1 cellular context compared by ENCODE assay signal in the genomic region with DNA sequence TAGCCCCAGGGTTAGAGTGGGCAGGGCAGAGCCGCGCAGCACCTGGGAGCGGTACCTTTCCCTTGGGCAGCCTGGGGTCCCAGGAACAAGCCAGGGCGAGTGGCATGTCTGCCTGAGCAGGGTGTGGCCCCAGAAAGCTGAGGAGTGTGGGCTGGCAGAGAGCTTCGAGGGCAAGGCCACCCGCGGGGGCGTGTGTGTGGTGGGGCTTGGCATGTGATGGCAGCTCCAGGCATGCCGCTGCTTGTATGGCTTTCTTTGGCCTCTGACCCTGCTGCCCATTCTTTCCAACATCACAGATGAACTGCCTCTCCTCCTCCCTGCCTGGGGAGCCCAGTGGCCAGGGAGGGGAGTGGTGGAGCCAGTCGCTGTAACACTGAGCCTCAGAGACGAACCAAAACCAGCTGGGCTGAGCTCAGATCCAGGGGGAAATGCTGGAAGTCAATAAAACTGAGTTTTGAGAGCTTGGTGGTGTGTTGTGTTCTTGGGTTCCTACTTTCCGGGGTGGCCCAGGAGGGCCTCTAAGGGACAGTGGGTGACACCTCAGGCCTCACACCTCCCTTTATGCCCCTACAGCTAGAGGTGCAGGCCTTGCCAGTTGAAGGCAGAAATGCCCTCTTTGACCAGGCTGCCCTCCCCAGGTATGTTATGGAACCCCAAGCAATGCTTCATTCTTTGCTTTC.
TF ChIP-seq lines count a peak whose summit lies in the region.

No MANE protein-coding gene starts in this region.

TF ChIP-seq in K562, 482 proteins besides CTCF, POLR2A, EP300 and RAD21:
- no peak for TF ChIP-seq TRIM24 (IDR thresholded peaks at IDR 0.05)
- no peak for TF ChIP-seq EP400 (IDR thresholded peaks at IDR 0.05)
- TF ChIP-seq, protein P1, sequence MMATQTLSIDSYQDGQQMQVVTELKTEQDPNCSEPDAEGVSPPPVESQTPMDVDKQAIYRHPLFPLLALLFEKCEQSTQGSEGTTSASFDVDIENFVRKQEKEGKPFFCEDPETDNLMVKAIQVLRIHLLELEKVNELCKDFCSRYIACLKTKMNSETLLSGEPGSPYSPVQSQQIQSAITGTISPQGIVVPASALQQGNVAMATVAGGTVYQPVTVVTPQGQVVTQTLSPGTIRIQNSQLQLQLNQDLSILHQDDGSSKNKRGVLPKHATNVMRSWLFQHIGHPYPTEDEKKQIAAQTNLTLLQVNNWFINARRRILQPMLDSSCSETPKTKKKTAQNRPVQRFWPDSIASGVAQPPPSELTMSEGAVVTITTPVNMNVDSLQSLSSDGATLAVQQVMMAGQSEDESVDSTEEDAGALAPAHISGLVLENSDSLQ (IDR thresholded peaks at IDR 0.05) = 0 out of 2 replicates have a peak, but pooled peaks have one; percentile 0
- no peak for TF ChIP-seq NUFIP1 (IDR thresholded peaks at IDR 0.05; ENCODE audit: partially characterized antibody)
- TF ChIP-seq, protein P2, sequence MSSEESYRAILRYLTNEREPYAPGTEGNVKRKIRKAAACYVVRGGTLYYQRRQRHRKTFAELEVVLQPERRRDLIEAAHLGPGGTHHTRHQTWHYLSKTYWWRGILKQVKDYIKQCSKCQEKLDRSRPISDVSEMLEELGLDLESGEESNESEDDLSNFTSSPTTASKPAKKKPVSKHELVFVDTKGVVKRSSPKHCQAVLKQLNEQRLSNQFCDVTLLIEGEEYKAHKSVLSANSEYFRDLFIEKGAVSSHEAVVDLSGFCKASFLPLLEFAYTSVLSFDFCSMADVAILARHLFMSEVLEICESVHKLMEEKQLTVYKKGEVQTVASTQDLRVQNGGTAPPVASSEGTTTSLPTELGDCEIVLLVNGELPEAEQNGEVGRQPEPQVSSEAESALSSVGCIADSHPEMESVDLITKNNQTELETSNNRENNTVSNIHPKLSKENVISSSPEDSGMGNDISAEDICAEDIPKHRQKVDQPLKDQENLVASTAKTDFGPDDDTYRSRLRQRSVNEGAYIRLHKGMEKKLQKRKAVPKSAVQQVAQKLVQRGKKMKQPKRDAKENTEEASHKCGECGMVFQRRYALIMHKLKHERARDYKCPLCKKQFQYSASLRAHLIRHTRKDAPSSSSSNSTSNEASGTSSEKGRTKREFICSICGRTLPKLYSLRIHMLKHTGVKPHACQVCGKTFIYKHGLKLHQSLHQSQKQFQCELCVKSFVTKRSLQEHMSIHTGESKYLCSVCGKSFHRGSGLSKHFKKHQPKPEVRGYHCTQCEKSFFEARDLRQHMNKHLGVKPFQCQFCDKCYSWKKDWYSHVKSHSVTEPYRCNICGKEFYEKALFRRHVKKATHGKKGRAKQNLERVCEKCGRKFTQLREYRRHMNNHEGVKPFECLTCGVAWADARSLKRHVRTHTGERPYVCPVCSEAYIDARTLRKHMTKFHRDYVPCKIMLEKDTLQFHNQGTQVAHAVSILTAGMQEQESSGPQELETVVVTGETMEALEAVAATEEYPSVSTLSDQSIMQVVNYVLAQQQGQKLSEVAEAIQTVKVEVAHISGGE (CRISPR knock-in tag; IDR thresholded peaks at IDR 0.05) = 0 out of 6 replicates have a peak, but pooled peaks of 1 of the 3 experiments have one; percentile 20
TF ChIP-seq in K562: peak in this region for 2.
